ENCODE assay signal across 9 cellular contexts in genomic region chr1:160834945-160835565, GRCh38. TPM values are rescaled to one million over a fixed set of nuclear protein-coding genes. Genes with fewer than 3 reads are reported as not detected.
DNase-seq lines count a peak whose midpoint lies in the region; ATAC-seq, FAIRE-seq and TF ChIP-seq lines count a peak whose summit lies in the region.
"Had no signal": no experiment of that assay in that cellular context is flagged by ENCODE, and none has a peak within 500 bp of the region (broad histone marks: within the 10 kb centered on the region; RNA-seq: fewer than 3 reads in every experiment).

No MANE protein-coding gene starts in this region.

- H3K4me2 ChIP-seq in OCI-LY1 (ENCODE audit: low read length): no peak overlapping the region

- no peaks in the 10 kb centered on the region for H3K27me3 ChIP-seq in OCI-LY1 (ENCODE audit: insufficient read depth, low read length)
- H3K27me3 ChIP-seq in adrenal gland: no peaks in the 10 kb centered on the region
- no peaks in the 10 kb centered on the region for H3K27me3 ChIP-seq in left lung

- DNase-seq in CD1c-positive myeloid dendritic cell (ENCODE audit: extremely low spot score) (peak; percentile 68), GM18507 (ENCODE audit: extremely low spot score, insufficient read length, low read depth) (no peak), adrenal gland (peak in 4 of 7 donors; percentile 23 to 41 (median 32)), left lung (no peak), cerebellar nuclear complex (lab: John Stamatoyannopoulos, UW) (no peak)

- H3K9me3 ChIP-seq in OCI-LY1 (ENCODE audit: low read length) (no peaks in the 10 kb centered on the region), adrenal gland (replicated peaks in 1 of 3) (no peaks in the 10 kb centered on the region), left lung (no peaks in the 10 kb centered on the region)

- TF ChIP-seq POLR2A in adrenal gland (IDR thresholded peaks at IDR 0.05): no peak

- 81 to 89% (median 84%) methylated on average over 3 of the region's 3 CpGs for WGBS in adrenal gland, 4 donors

- intact Hi-C loops in adrenal gland (cut with DNase I): loop anchor here (5.0 kb wide), 1 partner anchor 117 kb away; the partner anchor contains the start of gene ITLN2 (in 2 of the 2)
- intact Hi-C loops in left lung (cut with DNase I): loop anchor here in 1 of 2 donors (5.0 kb wide), 1 partner anchor 117 kb away; the partner anchor contains the start of gene ITLN2

- FAIRE-seq in GM18507 (lab: Jason Lieb, UNC): peak; percentile 81

- peak; percentile 49 for ATAC-seq in left lung
- ATAC-seq in HG03280 (IDR thresholded peaks at IDR 0.05; ENCODE audit: unreplicated experiment): no peak
- ATAC-seq in GM21619 (IDR thresholded peaks at IDR 0.05; ENCODE audit: unreplicated experiment): no peak

- H3K36me3 ChIP-seq in OCI-LY1 (ENCODE audit: insufficient read depth, low read length): no peaks in the 10 kb centered on the region
- H3K36me3 ChIP-seq in adrenal gland (replicated peaks in 1 of 2): no peaks in the 10 kb centered on the region
- no peaks in the 10 kb centered on the region for H3K36me3 ChIP-seq in left lung

- H3K4me1 ChIP-seq in OCI-LY1 (ENCODE audit: insufficient read depth, low read length, severe bottlenecking): peaks cover 20% of the 10 kb centered on the region
- no peaks in the 10 kb centered on the region for H3K4me1 ChIP-seq in adrenal gland (replicated peaks in 1 of 2)
- peaks cover 4 to 31% of the 10 kb centered on the region in 2 donors for H3K4me1 ChIP-seq in left lung

- TF ChIP-seq CTCF in OCI-LY1 (IDR thresholded peaks at IDR 0.05; ENCODE audit: low read length) (peak; percentile 86), adrenal gland (IDR thresholded peaks at IDR 0.05) (peak; percentile 50 to 82 (median 59)), left lung (IDR thresholded peaks at IDR 0.05) (peak; percentile 39 to 41)

- H3K4me3 ChIP-seq in OCI-LY1 (ENCODE audit: low read depth, low read length, poor library complexity, severe bottlenecking) (no peak overlapping the region), adrenal gland (no peak overlapping the region), left lung (no peak overlapping the region)

- H2AFZ ChIP-seq in OCI-LY1 (ENCODE audit: low read length): no peak overlapping the region

- H3K79me2 ChIP-seq in OCI-LY1 (ENCODE audit: insufficient read depth, low read length): no peaks in the 10 kb centered on the region

- H3K9ac ChIP-seq in OCI-LY1 (ENCODE audit: low read length): no peak overlapping the region

- H3K27ac ChIP-seq in OCI-LY1 (ENCODE audit: low read depth, low read length, poor library complexity, severe bottlenecking) (no peak overlapping the region), adrenal gland (no peak overlapping the region), left lung (no peak overlapping the region)

- H3F3A ChIP-seq in OCI-LY1 (ENCODE audit: insufficient read depth, low read length): no peaks in the 10 kb centered on the region

- H4K20me1 ChIP-seq in OCI-LY1 (ENCODE audit: insufficient read depth, low read length): no peaks in the 10 kb centered on the region

- no peaks in the 10 kb centered on the region for H3K9me2 ChIP-seq in OCI-LY1 (ENCODE audit: low read depth, low read length)

RNA-seq across cellular contexts. Expression of gene CD244, which starts 27.6 kb away (rescaled TPM):
- total RNA-seq in adrenal gland: 1 to 10 TPM in 1 of 8 donors, under 1 TPM in 6, not detected in 1; 0.15 to 1.4 (median 0.36) TPM
- polyA plus RNA-seq in adrenal gland: under 1 TPM; 0.17 to 0.88 (median 0.22) TPM
- 1 to 10 TPM in 1 of 2 donors, under 1 TPM in 1; 0.90 to 3.7 TPM for total RNA-seq in left lung

RNA-seq across cellular contexts. Expression of gene LY9, which starts 39.1 kb away (rescaled TPM):
- total RNA-seq in adrenal gland (1 to 10 TPM in 1 of 8 donors, under 1 TPM in 5, not detected in 2; 0.14 to 1.0 (median 0.33) TPM), left lung (1 to 10 TPM in 1 of 2 donors, under 1 TPM in 1; 0.82 to 2.5 TPM)
- polyA plus RNA-seq in adrenal gland: 1 to 10 TPM in 1 of 3 donors, under 1 TPM in 2; 0.27 to 1.3 (median 0.42) TPM

RNA-seq across cellular contexts. Expression of gene ITLN1, which starts 49.9 kb away (rescaled TPM):
- total RNA-seq in adrenal gland (under 1 TPM in 2 of 8 donors, not detected in 6; 0.41 to 0.52 TPM), left lung (1 to 10 TPM in 1 of 2 donors, under 1 TPM in 1; 0.73 to 3.3 TPM)
- polyA plus RNA-seq in adrenal gland: 1 to 10 TPM in 2 of 3 donors, not detected in 1; 2.4 to 4.1 TPM
- total RNA-seq: T-helper 2 cell treated with Interferon-gamma antibody and Interleukin-4, amounts not matched to agents 100 ng/mL and 5 ng/mL, for 36 hours had no signal

Comparison
In these comparisons a context has a peak if more than half of its experiments do, and no peak if none do; other contexts are left out.
1. DNase-seq: peak in CD1c-positive myeloid dendritic cell (single experiment) and adrenal gland (4 of 7); none in GM18507 (single experiment), left lung (0 of 2) and cerebellar nuclear complex (0 of 2).
2. Peak in every context shown above with its lines, with median percentiles within 50 percentile points of each other: CTCF ChIP-seq.